24 cellular contexts compared by ENCODE assay signal in the genomic region with DNA sequence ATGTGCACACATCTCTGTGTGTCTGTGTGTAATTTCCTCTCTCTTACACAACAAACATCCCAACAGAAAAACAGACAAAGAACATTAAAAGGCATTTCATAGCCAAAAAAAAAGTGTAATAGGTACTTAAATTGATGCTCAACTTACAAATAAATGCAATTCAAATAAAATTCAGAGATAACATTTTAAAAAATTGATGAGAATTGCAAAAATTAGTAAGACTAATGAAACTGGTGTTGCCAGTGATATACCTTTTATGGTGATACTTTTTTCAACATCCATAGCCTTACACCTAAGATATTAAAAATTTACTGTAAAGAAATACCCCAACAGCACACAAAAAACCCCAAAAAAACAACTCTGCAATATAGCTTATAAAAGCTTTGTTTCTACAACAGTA.
DNase-seq lines count a peak whose midpoint lies in the region; ATAC-seq, FAIRE-seq and TF ChIP-seq lines count a peak whose summit lies in the region.
"Had no signal": no experiment of that assay in that cellular context is flagged by ENCODE, and none has a peak within 500 bp of the region (broad histone marks: within the 10 kb centered on the region; RNA-seq: fewer than 3 reads in every experiment).

No MANE protein-coding gene starts in this region.

- H3K4me1 ChIP-seq in HepG2 (ENCODE audit: insufficient read depth, low read length) (no peaks in the 10 kb centered on the region), right lobe of liver (no peaks in the 10 kb centered on the region), PC-9 (replicated peaks; ENCODE audit: insufficient read depth) (no peaks in the 10 kb centered on the region)
- H3K4me1 ChIP-seq: BE2C, BLaER1 had no signal

- H3K4me2 ChIP-seq in HepG2 (ENCODE audit: low read depth, low read length) (no peak overlapping the region), SU-DHL-6 (ENCODE audit: low read depth, low read length, poor library complexity, severe bottlenecking) (no peak overlapping the region), PC-9 (no peak overlapping the region)
- H3K4me2 ChIP-seq: BLaER1 had no signal

- no peak for TF ChIP-seq RAD21 in HepG2 (CRISPR knock-in tag; IDR thresholded peaks at IDR 0.05)

- H3K27ac ChIP-seq in HepG2 (ENCODE audit: extremely low read length, insufficient read depth, low read length): no peak overlapping the region
- H3K27ac ChIP-seq in right lobe of liver: no peak overlapping the region
- peak overlapping the region; percentile 12; the same call in 1 of the 2 replicates for H3K27ac ChIP-seq in SU-DHL-6 (ENCODE audit: low read depth, low read length)
- no peak overlapping the region for H3K27ac ChIP-seq in PC-9
- H3K27ac ChIP-seq: 22Rv1, BLaER1 had no signal

- H2AFZ ChIP-seq in HepG2 (ENCODE audit: low read length) (no peak overlapping the region), SU-DHL-6 (ENCODE audit: low read depth, low read length, severe bottlenecking) (no peak overlapping the region), PC-9 (no peak overlapping the region)

- H3K4me3 ChIP-seq in HepG2 (replicated peaks in 1 of 3; ENCODE audit: insufficient read depth in 1 of 3, low read depth in 2 of 3, low read length in 3 of 3) (no peak overlapping the region), right lobe of liver (no peak overlapping the region), SU-DHL-6 (ENCODE audit: insufficient read depth, low read length, poor library complexity, severe bottlenecking) (no peak overlapping the region), PC-9 (no peak overlapping the region)
- H3K4me3 ChIP-seq: BLaER1, GM12878 had no signal

- TF ChIP-seq EP300 in HepG2 (IDR thresholded peaks at IDR 0.05; ENCODE audit: low read depth in 2 of 2, low read length in 2 of 2) (no peak), HepG2 (CRISPR knock-in tag; IDR thresholded peaks at IDR 0.05; ENCODE audit: borderline replicate concordance) (no peak)

- CTCF ChIA-PET in HepG2 (lab: Yijun Ruan, JAX; ENCODE audit: low intra/inter-chr PET ratio, low total read pairs): no interaction called here
- CTCF ChIA-PET in PC-9 (lab: Charles Lee): no interaction called here

- no peak overlapping the region for H3K9ac ChIP-seq in HepG2 (ENCODE audit: insufficient read depth, low read depth, low read length)
- H3K9ac ChIP-seq in SU-DHL-6 (ENCODE audit: low read length): no peak overlapping the region
- H3K9ac ChIP-seq: BLaER1 had no signal

- intact Hi-C loops in HepG2 (cut with micrococcal nuclease; ENCODE audit: unreplicated experiment): no loop called here
- intact Hi-C loops in right lobe of liver (cut with DNase I): no loop called here
- intact Hi-C loops in PC-9 (cut with micrococcal nuclease; ENCODE audit: unreplicated experiment): no loop called here

- H3F3A ChIP-seq in SU-DHL-6 (ENCODE audit: insufficient read depth) (peaks cover 61% of the 10 kb centered on the region), PC-9 (ENCODE audit: insufficient read depth, low read depth) (no peaks in the 10 kb centered on the region)

- no peak for TF ChIP-seq CTCF in HepG2 (CRISPR knock-in tag; IDR thresholded peaks at IDR 0.05)
- TF ChIP-seq CTCF in right lobe of liver (IDR thresholded peaks at IDR 0.05): no peak
- no peak for TF ChIP-seq CTCF in SU-DHL-6 (IDR thresholded peaks at IDR 0.05; ENCODE audit: insufficient read depth, low read length, poor library complexity, severe bottlenecking)
- no peak for TF ChIP-seq CTCF in PC-9 (conservative IDR thresholded peaks at IDR 0.05)

- no peak for TF ChIP-seq POLR2A in HepG2 (IDR thresholded peaks at IDR 0.05; ENCODE audit: insufficient read depth in 1 of 2, low read depth in 2 of 2, low read length in 2 of 2)
- TF ChIP-seq POLR2A in right lobe of liver (IDR thresholded peaks at IDR 0.05): no peak

- no peaks in the 10 kb centered on the region for H3K27me3 ChIP-seq in HepG2 (ENCODE audit: control insufficient read depth in 1 of 2, insufficient read depth in 2 of 2, low read length in 2 of 2)
- H3K27me3 ChIP-seq in right lobe of liver: no peaks in the 10 kb centered on the region
- no peaks in the 10 kb centered on the region for H3K27me3 ChIP-seq in SU-DHL-6 (ENCODE audit: low read length)
- H3K27me3 ChIP-seq in PC-9 (ENCODE audit: insufficient read depth, low read depth): no peaks in the 10 kb centered on the region
- H3K27me3 ChIP-seq: BE2C, BLaER1 had no signal

- H3K36me3 ChIP-seq in HepG2 (replicated peaks in 1 of 2; ENCODE audit: control insufficient read depth in 1 of 2, insufficient read depth in 2 of 2, low read length in 2 of 2) (peaks cover 2 to 37% of the 10 kb centered on the region in 2 experiments; a peak in 4 of 5 replicates), right lobe of liver (peaks cover 0 to 33% (median 9%) of the 10 kb centered on the region in 4 donors), SU-DHL-6 (ENCODE audit: low read length) (peaks cover 79% of the 10 kb centered on the region), PC-9 (ENCODE audit: low read depth) (no peaks in the 10 kb centered on the region)
- H3K36me3 ChIP-seq: BE2C had no signal

- in situ Hi-C loops in HepG2 (cut with HindIII; ENCODE audit: extremely low pct_ligation_motif_present, low pct_unique_long_range_greater_than_20kb): no loop called here

- no peaks in the 10 kb centered on the region for H3K79me2 ChIP-seq in HepG2 (ENCODE audit: insufficient read depth, low read length)
- no peaks in the 10 kb centered on the region for H3K79me2 ChIP-seq in SU-DHL-6 (ENCODE audit: insufficient read depth, low read length)
- no peaks in the 10 kb centered on the region for H3K79me2 ChIP-seq in PC-9 (ENCODE audit: low read depth)

- H4K20me1 ChIP-seq in HepG2 (ENCODE audit: insufficient read depth, low read length): no peaks in the 10 kb centered on the region; the same call in 1 of the 2 replicates
- no peaks in the 10 kb centered on the region for H4K20me1 ChIP-seq in SU-DHL-6 (ENCODE audit: low read depth, low read length)
- H4K20me1 ChIP-seq in PC-9 (ENCODE audit: insufficient read depth): no peaks in the 10 kb centered on the region
- H4K20me1 ChIP-seq: BLaER1 had no signal

- no TSS peak for BruUV-seq in HepG2 (replicated peaks; lab: Mats Ljungman, UMichigan)
- no TSS peak for BruUV-seq in PC-9 (replicated peaks; lab: Mats Ljungman, UMichigan)

- no peaks in the 10 kb centered on the region for H3K9me3 ChIP-seq in HepG2 (ENCODE audit: low read length)
- H3K9me3 ChIP-seq in right lobe of liver: no peaks in the 10 kb centered on the region
- no peaks in the 10 kb centered on the region for H3K9me3 ChIP-seq in SU-DHL-6 (ENCODE audit: insufficient read depth, low read length)
- H3K9me3 ChIP-seq in PC-9 (ENCODE audit: insufficient read depth, low read depth): no peaks in the 10 kb centered on the region
- H3K9me3 ChIP-seq: BE2C, BLaER1 had no signal

- DNase-seq in HepG2 (ENCODE audit: low spot score) (no peak), right lobe of liver (no peak), PC-9 (no peak)
- DNase-seq in stimulated activated CD4-positive, alpha-beta T cell treated with anti-CD3 and anti-CD28 coated beads, Interleukin-1b, Interleukin-23, amount 100 ng/mL, for 48 hours: no peak
- DNase-seq: ACHN; BE2C; C1 segment of cervical spinal cord; CD4-positive, alpha-beta memory T cell; CD4-positive, CD25-positive, alpha-beta regulatory T cell; CD8-positive, alpha-beta memory T cell; COR-L47; DMS 273 treated with DMSO at 0.1 percent for 48 hours; DMS153; DMS53; DMS79; DND-41; EL; GDM1 had no signal

- H3K9me2 ChIP-seq in SU-DHL-6 (replicated peaks; ENCODE audit: insufficient read depth, low read length) (no peaks in the 10 kb centered on the region), PC-9 (ENCODE audit: insufficient read depth) (no peaks in the 10 kb centered on the region)

- FAIRE-seq in HepG2 (lab: Jason Lieb, UNC): no peak
- FAIRE-seq: GM12878, GM12892, GM18507 had no signal

- POLR2A ChIA-PET in HepG2 (lab: Yijun Ruan, JAX) (no interaction called here), PC-9 (lab: Charles Lee; ENCODE audit: unreplicated experiment) (no interaction called here)

- ATAC-seq in HepG2 (no peak), right lobe of liver (no peak)
- ATAC-seq: GM12878 had no signal

TF ChIP-seq in HepG2, 621 proteins besides CTCF, POLR2A, EP300 and RAD21:
- peak; percentile 14 to 54; a peak in 2 of 4 replicates for TF ChIP-seq MAFK (conservative IDR thresholded peaks at IDR 0.05 in 1 of 2, IDR thresholded peaks at IDR 0.05 in 1 of 2; ENCODE audit: low read length in 2 of 2)
- no peak for TF ChIP-seq MED1 (CRISPR knock-in tag; IDR thresholded peaks at IDR 0.05)
TF ChIP-seq in HepG2: peak in this region for 1.
